ENCODE assay signal across 11 cellular contexts in genomic region chr3:125933397-125934173, GRCh38. TPM values are rescaled to one million over a fixed set of nuclear protein-coding genes. Genes with fewer than 3 reads are reported as not detected.
"Had no signal": no experiment of that assay in that cellular context is flagged by ENCODE, and none has a peak within 500 bp of the region (broad histone marks: within the 10 kb centered on the region; RNA-seq: fewer than 3 reads in every experiment).

No MANE protein-coding gene starts in this region.

RNA-seq across cellular contexts. Expression of gene ROPN1B, which starts 35.4 kb away (rescaled TPM):
- total RNA-seq: dermis blood vessel endothelial cell; endothelial cell of umbilical vein; esophagus squamous epithelium; glomerular endothelial cell; kidney; mesothelial cell of epicardium; natural killer cell treated with Interleukin-12 subunit alpha and Interleukin-12 subunit beta and Interleukin-15 and Interleukin-18, amount 100 ng/mL, for 72 hours; osteoblast; progenitor cell of endocrine pancreas; skeletal muscle tissue; thoracic aorta had no signal
- polyA plus RNA-seq: endothelial cell of umbilical vein had no signal
